ENCODE assay signal across 1 cellular context in genomic region chr11:35014352-35014751, GRCh38.
TF ChIP-seq lines count a peak whose summit lies in the region.

No MANE protein-coding gene starts in this region.

TF ChIP-seq in SK-N-SH, 30 proteins besides CTCF, POLR2A, EP300 and RAD21 (continued from another document):
- TF ChIP-seq JUND (IDR thresholded peaks at IDR 0.05) (0 out of 2 replicates have a peak, but pooled peaks have one; percentile 44), MXI1 (IDR thresholded peaks at IDR 0.05; ENCODE audit: low read depth, low read length) (no peak), FOSL2 (IDR thresholded peaks at IDR 0.05; ENCODE audit: borderline replicate concordance, low read depth) (peak; percentile 44; the same call in 1 of the 2 replicates), RFX5 (IDR thresholded peaks at IDR 0.05; ENCODE audit: low read length) (no peak), GATA2 (CRISPR knock-in tag; IDR thresholded peaks at IDR 0.05) (no peak), SIN3A (IDR thresholded peaks at IDR 0.05; ENCODE audit: borderline replicate concordance, low read depth, low read length) (0 out of 2 replicates have a peak, but pooled peaks have one; percentile 40), SMC3 (IDR thresholded peaks at IDR 0.05; ENCODE audit: low read depth, low read length) (no peak), NRF1 (IDR thresholded peaks at IDR 0.05; ENCODE audit: low read depth, low read length) (no peak), REST (IDR thresholded peaks at IDR 0.05; ENCODE audit: low read depth, low read length) (no peak), FOXJ3 (CRISPR knock-in tag; IDR thresholded peaks at IDR 0.05) (no peak)
- TF ChIP-seq, protein P1, sequence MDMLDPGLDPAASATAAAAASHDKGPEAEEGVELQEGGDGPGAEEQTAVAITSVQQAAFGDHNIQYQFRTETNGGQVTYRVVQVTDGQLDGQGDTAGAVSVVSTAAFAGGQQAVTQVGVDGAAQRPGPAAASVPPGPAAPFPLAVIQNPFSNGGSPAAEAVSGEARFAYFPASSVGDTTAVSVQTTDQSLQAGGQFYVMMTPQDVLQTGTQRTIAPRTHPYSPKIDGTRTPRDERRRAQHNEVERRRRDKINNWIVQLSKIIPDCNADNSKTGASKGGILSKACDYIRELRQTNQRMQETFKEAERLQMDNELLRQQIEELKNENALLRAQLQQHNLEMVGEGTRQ (IDR thresholded peaks at IDR 0.05; ENCODE audit: borderline replicate concordance, low read depth, low read length), result no peak
TF ChIP-seq in SK-N-SH: peak in this region for 8.
